In genomic region chr20:10179574-10180298, GRCh38 we compare ENCODE assay signal across 1 cellular context.
TF ChIP-seq lines count a peak whose summit lies in the region.

No MANE protein-coding gene starts in this region.

TF ChIP-seq in SK-N-SH treated with all-trans-retinoic acid at 6 μM for 48 hours, 23 proteins besides CTCF, POLR2A, EP300 and RAD21 (continued from another document):
- TF ChIP-seq, protein P1, sequence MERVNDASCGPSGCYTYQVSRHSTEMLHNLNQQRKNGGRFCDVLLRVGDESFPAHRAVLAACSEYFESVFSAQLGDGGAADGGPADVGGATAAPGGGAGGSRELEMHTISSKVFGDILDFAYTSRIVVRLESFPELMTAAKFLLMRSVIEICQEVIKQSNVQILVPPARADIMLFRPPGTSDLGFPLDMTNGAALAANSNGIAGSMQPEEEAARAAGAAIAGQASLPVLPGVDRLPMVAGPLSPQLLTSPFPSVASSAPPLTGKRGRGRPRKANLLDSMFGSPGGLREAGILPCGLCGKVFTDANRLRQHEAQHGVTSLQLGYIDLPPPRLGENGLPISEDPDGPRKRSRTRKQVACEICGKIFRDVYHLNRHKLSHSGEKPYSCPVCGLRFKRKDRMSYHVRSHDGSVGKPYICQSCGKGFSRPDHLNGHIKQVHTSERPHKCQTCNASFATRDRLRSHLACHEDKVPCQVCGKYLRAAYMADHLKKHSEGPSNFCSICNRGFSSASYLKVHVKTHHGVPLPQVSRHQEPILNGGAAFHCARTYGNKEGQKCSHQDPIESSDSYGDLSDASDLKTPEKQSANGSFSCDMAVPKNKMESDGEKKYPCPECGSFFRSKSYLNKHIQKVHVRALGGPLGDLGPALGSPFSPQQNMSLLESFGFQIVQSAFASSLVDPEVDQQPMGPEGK (CRISPR knock-in tag; IDR thresholded peaks at IDR 0.05; ENCODE audit: borderline replicate concordance), result no peak
- TF ChIP-seq OSR1 (CRISPR knock-in tag; IDR thresholded peaks at IDR 0.05) (no peak), ZC3H10 (CRISPR knock-in tag; IDR thresholded peaks at IDR 0.05) (no peak), ZFP30 (CRISPR knock-in tag; IDR thresholded peaks at IDR 0.05) (no peak)
